Comparison of ENCODE assay signal across 2 cellular contexts in genomic region chr22:39597236-39597869, GRCh38.
TF ChIP-seq lines count a peak whose summit lies in the region.

No MANE protein-coding gene starts in this region.

TF ChIP-seq in HCT116, 20 proteins besides CTCF, POLR2A, EP300 and RAD21:
- no peak for TF ChIP-seq POLR2AphosphoS5 (IDR thresholded peaks at IDR 0.05; ENCODE audit: low read depth, low read length)
- no peak for TF ChIP-seq EZH2phosphoT487 (IDR thresholded peaks at IDR 0.05; ENCODE audit: borderline replicate concordance)
- TF ChIP-seq ZNF274 (IDR thresholded peaks at IDR 0.05; ENCODE audit: low read depth, low read length) = no peak
- no peak for TF ChIP-seq EGR1 (IDR thresholded peaks at IDR 0.05; ENCODE audit: low read depth)
- TF ChIP-seq YY1 (IDR thresholded peaks at IDR 0.05; ENCODE audit: extremely low read depth, insufficient replicate concordance, low read depth, low read length) = no peak
- no peak for TF ChIP-seq TCF7L2 (IDR thresholded peaks at IDR 0.05; ENCODE audit: borderline replicate concordance, extremely low read depth, insufficient read depth, insufficient read length)
- no peak for TF ChIP-seq ELF1 (IDR thresholded peaks at IDR 0.05; ENCODE audit: borderline replicate concordance, low read depth)
- no peak for TF ChIP-seq REST (IDR thresholded peaks at IDR 0.05; ENCODE audit: low read depth)
- no peak for TF ChIP-seq FOSL1 (IDR thresholded peaks at IDR 0.05; ENCODE audit: low read depth)
- TF ChIP-seq CEBPB (IDR thresholded peaks at IDR 0.05; ENCODE audit: low read depth) = no peak
- no peak for TF ChIP-seq CBX3 (IDR thresholded peaks at IDR 0.05; ENCODE audit: low read depth)
- TF ChIP-seq ATF3 (IDR thresholded peaks at IDR 0.05) = no peak
- TF ChIP-seq ZFX (IDR thresholded peaks at IDR 0.05) = no peak
- TF ChIP-seq MAX (IDR thresholded peaks at IDR 0.05) = no peak
- no peak for TF ChIP-seq SRF (IDR thresholded peaks at IDR 0.05; ENCODE audit: low read depth)
- TF ChIP-seq ZBTB33 (IDR thresholded peaks at IDR 0.05; ENCODE audit: extremely low read depth, insufficient replicate concordance, low read length) = no peak
- no peak for TF ChIP-seq SIN3A (IDR thresholded peaks at IDR 0.05; ENCODE audit: low read depth)
- no peak for TF ChIP-seq SP1 (IDR thresholded peaks at IDR 0.05; ENCODE audit: low read depth)
- TF ChIP-seq EZH2 (IDR thresholded peaks at IDR 0.05) = no peak

TF ChIP-seq in H1, 55 proteins besides CTCF, POLR2A, EP300 and RAD21:
- TF ChIP-seq MAX (IDR thresholded peaks at IDR 0.05) (no peak), TBP (IDR thresholded peaks at IDR 0.05; ENCODE audit: low read depth, low read length) (no peak), NRF1 (IDR thresholded peaks at IDR 0.05; ENCODE audit: low read depth, low read length) (no peak), SP1 (IDR thresholded peaks at IDR 0.05; ENCODE audit: low read depth, low read length) (no peak), HDAC6 (IDR thresholded peaks at IDR 0.05; ENCODE audit: low read depth, low read length) (no peak), KDM1A (IDR thresholded peaks at IDR 0.05; ENCODE audit: borderline replicate concordance, low read length) (no peak), SIX5 (IDR thresholded peaks at IDR 0.05; ENCODE audit: low read depth, low read length) (no peak), E2F6 (IDR thresholded peaks at IDR 0.05) (no peak), TAF7 (optimal IDR thresholded peaks at IDR 0.05; ENCODE audit: borderline replicate concordance, low read depth, low read length) (no peak), SP4 (IDR thresholded peaks at IDR 0.05; ENCODE audit: low read length) (no peak), CTBP2 (IDR thresholded peaks at IDR 0.05; ENCODE audit: borderline replicate concordance, insufficient read depth, insufficient read length, low read length) (no peak), ZNF274 (IDR thresholded peaks at IDR 0.05; ENCODE audit: borderline replicate concordance, extremely low read depth, low read length) (no peak), GABPA (IDR thresholded peaks at IDR 0.05; ENCODE audit: borderline replicate concordance, insufficient read depth, low read length) (no peak), RNF2 (IDR thresholded peaks at IDR 0.05; ENCODE audit: borderline replicate concordance, low read depth, low read length, missing control alignments, poor library complexity, severe bottlenecking) (no peak), USF2 (IDR thresholded peaks at IDR 0.05; ENCODE audit: low read length) (no peak), JUN (IDR thresholded peaks at IDR 0.05; ENCODE audit: low read depth, low read length) (no peak), FOSL1 (IDR thresholded peaks at IDR 0.05; ENCODE audit: insufficient read depth, low read depth, low read length) (no peak), SUZ12 (IDR thresholded peaks at IDR 0.05; ENCODE audit: low read length) (no peak), RXRA (IDR thresholded peaks at IDR 0.05; ENCODE audit: insufficient read depth, low read depth, low read length) (no peak), PHF8 (conservative IDR thresholded peaks at IDR 0.05; ENCODE audit: low read depth, low read length) (no peak)
